ENCODE assay signal across 18 cellular contexts in genomic region chr2:37820471-37820991, GRCh38.
"Had no signal": no experiment of that assay in that cellular context is flagged by ENCODE, and none has a peak within 500 bp of the region (broad histone marks: within the 10 kb centered on the region; RNA-seq: fewer than 3 reads in every experiment).

No MANE protein-coding gene starts in this region.

- H3K36me3 ChIP-seq: adrenal gland, breast epithelium, gastroesophageal sphincter, heart left ventricle, left lung, thyroid gland, uterus had no signal

- ATAC-seq: activated naive CD4-positive, alpha-beta T cell treated with anti-CD3 and anti-CD28 coated beads, Interleukin-2, amount 50 U/mL, for 72 hours; gastroesophageal sphincter; heart left ventricle; left lung; natural killer cell treated with Interleukin-12 subunit alpha and Interleukin-12 subunit beta and Interleukin-15 and Interleukin-18, amount 100 ng/mL, for 72 hours had no signal

- H3K27me3 ChIP-seq: adrenal gland, breast epithelium, gastroesophageal sphincter, heart left ventricle, left lung, thyroid gland, uterus had no signal

- H3K9me3 ChIP-seq: adrenal gland, left lung, thyroid gland, uterus had no signal

- H3K4me1 ChIP-seq: breast epithelium, thyroid gland, uterus had no signal

- DNase-seq: activated CD4-positive, CD25-positive, alpha-beta regulatory T cell treated with anti-CD3 and anti-CD28 coated beads, Interleukin-2, amount 50 U/mL, for 72 hours; activated gamma-delta T cell treated with Interleukin-2 at 50 U/mL for 16 hours; adrenal gland; cortex of kidney; heart left ventricle; left lung; occipital lobe; posterior cingulate gyrus; stimulated activated CD4-positive, alpha-beta T cell treated with anti-CD3 and anti-CD28 coated beads, Interleukin-12 subunit alpha, Interleukin-12 subunit beta, amount 100 ng/mL, for 4 hours; stimulated activated CD4-positive, alpha-beta T cell treated with anti-CD3 and anti-CD28 coated beads, Interleukin-1b, Interleukin-23, amount 100 ng/mL, for 48 hours; stimulated activated CD8-positive, alpha-beta memory T cell treated with anti-CD3 and anti-CD28 coated beads, Interleukin-4, amount 100 ng/mL, for 48 hours; stimulated activated naive CD4-positive, alpha-beta T cell treated with Interleukin-2 at 50 U/mL for 16 hours; thyroid gland; uterus had no signal

- H3K4me3 ChIP-seq: adrenal gland, breast epithelium, gastroesophageal sphincter, heart left ventricle, left lung, thyroid gland, uterus had no signal

- H3K27ac ChIP-seq: adrenal gland, breast epithelium, gastroesophageal sphincter, heart left ventricle, thyroid gland, uterus had no signal
